In the genomic region with DNA sequence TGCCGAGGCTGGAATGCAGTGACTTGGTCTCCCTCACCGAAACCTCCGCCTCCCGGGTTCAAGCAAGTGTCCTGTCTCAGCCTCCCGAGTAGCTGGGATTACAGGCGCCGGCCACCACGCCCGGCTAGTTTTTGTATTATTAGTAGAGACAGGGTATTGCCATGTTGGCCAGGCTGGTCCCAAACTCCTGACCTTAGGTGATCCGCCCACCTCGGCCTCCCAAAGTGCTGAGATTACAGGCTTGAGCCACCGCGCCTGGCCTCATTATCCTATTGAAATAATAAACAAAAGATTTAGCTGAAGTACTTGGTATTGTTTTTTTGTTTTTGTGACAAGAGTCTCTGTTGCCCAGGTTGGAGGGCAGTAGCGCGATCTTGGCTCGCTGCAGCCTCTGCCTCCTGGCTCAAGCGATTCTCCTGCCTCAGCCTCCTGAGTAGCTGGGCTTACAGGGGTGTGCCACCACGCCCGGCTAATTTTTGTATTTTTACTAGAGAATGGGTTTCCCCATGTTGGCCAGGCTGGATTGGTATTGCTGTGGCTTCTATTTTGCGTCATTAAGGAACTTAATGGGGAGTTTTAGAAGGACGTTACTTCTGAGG, we compare ENCODE assay signal across 1 cellular context.
TF ChIP-seq lines count a peak whose summit lies in the region.

No MANE protein-coding gene starts in this region.

TF ChIP-seq in H1, 55 proteins besides CTCF, POLR2A, EP300 and RAD21:
- TF ChIP-seq, protein P1, sequence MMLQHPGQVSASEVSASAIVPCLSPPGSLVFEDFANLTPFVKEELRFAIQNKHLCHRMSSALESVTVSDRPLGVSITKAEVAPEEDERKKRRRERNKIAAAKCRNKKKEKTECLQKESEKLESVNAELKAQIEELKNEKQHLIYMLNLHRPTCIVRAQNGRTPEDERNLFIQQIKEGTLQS (IDR thresholded peaks at IDR 0.05; ENCODE audit: insufficient read depth, low read depth, low read length) = no peak
- no peak for TF ChIP-seq HDAC2 (IDR thresholded peaks at IDR 0.05; ENCODE audit: borderline replicate concordance in 1 of 2, low read depth in 2 of 2, low read length in 2 of 2)
TF ChIP-seq in H1: peak in this region for 0.
